10 cellular contexts compared by ENCODE assay signal in genomic region chr16:31200821-31201510, GRCh38. TPM values are rescaled to one million over a fixed set of nuclear protein-coding genes. Genes with fewer than 3 reads are reported as not detected.
DNase-seq lines count a peak whose midpoint lies in the region; ATAC-seq and TF ChIP-seq lines count a peak whose summit lies in the region.
"Had no signal": no experiment of that assay in that cellular context is flagged by ENCODE, and none has a peak within 500 bp of the region (broad histone marks: within the 10 kb centered on the region; RNA-seq: fewer than 3 reads in every experiment).

No MANE protein-coding gene starts in this region.

- POLR2A ChIA-PET in GM10248 (lab: Yijun Ruan, JAX) (interaction anchor here (0.8 to 4.8 kb wide), 4 partner anchors 11 to 182 kb away, joined by 3 to 21 read pairs (median 6); partner anchors contain the start of gene FUS), PC-9 (lab: Charles Lee; ENCODE audit: unreplicated experiment) (interaction anchor here (0.6 to 0.7 kb wide), 2 partner anchors 49 to 64 kb away, joined by 3 read pairs; no protein-coding TSS in a partner anchor)

- no peaks in the 10 kb centered on the region for H3K36me3 ChIP-seq in PC-9 (ENCODE audit: low read depth)
- H3K36me3 ChIP-seq in mammary epithelial cell (ENCODE audit: insufficient read depth, low read length) = peaks cover 6% of the 10 kb centered on the region
- peaks cover 0 to 2% of the 10 kb centered on the region in 2 donors for H3K36me3 ChIP-seq in body of pancreas (replicated peaks in 1 of 2; ENCODE audit: insufficient read depth in 1 of 2, low read depth in 2 of 2)

- H3F3A ChIP-seq in PC-9 (ENCODE audit: insufficient read depth, low read depth) = peaks cover 69% of the 10 kb centered on the region

- H4K20me1 ChIP-seq in PC-9 (ENCODE audit: insufficient read depth) (peaks cover 24% of the 10 kb centered on the region), mammary epithelial cell (ENCODE audit: insufficient read depth, low read length) (no peaks in the 10 kb centered on the region)

- H3K4me3 ChIP-seq in PC-9 = no peak overlapping the region
- peak overlapping the region in 1 of 3 experiments; percentile 90 for H3K4me3 ChIP-seq in mammary epithelial cell (replicated peaks in 1 of 3; ENCODE audit: insufficient read depth in 1 of 3, low read depth in 2 of 3, low read length in 3 of 3)
- no peak overlapping the region for H3K4me3 ChIP-seq in body of pancreas

- H3K9ac ChIP-seq in mammary epithelial cell (ENCODE audit: insufficient read depth, low read length) = no peak overlapping the region
- H3K9ac ChIP-seq: parathyroid adenoma had no signal

- H3K9me3 Mint-ChIP-seq in nephron = no peaks in the 10 kb centered on the region

- ATAC-seq in body of pancreas = no peak
- ATAC-seq in HG02870 (IDR thresholded peaks at IDR 0.05; ENCODE audit: unreplicated experiment) = no peak
- ATAC-seq in HG02884 (IDR thresholded peaks at IDR 0.05; ENCODE audit: unreplicated experiment) = no peak

- no peak overlapping the region for H3K27ac Mint-ChIP-seq in nephron

- DNase-seq in GM10248 (ENCODE audit: extremely low spot score) = peak; percentile 51
- DNase-seq in PC-9 = peak; percentile 31 to 57
- DNase-seq in mammary epithelial cell = no peak
- DNase-seq in body of pancreas = no peak
- no peak for DNase-seq in globus pallidus (ENCODE audit: low spot score)

- 70% methylated on average over 7 of the region's 7 CpGs for WGBS in mammary epithelial cell (ENCODE audit: low coverage, missing lambda C conversion rate)
- 50 to 58% methylated on average over 6 to 7 of the region's 7 CpGs for WGBS in body of pancreas, 2 donors

- H3K9me3 ChIP-seq in PC-9 (ENCODE audit: insufficient read depth, low read depth) (no peaks in the 10 kb centered on the region), mammary epithelial cell (replicated peaks; ENCODE audit: insufficient read depth, low read length) (no peaks in the 10 kb centered on the region), body of pancreas (no peaks in the 10 kb centered on the region)

- no TSS peak for BruUV-seq in PC-9 (replicated peaks; lab: Mats Ljungman, UMichigan)
- no TSS peak for BruUV-seq in mammary epithelial cell (replicated peaks; lab: Mats Ljungman, UMichigan)

- intact Hi-C loops in PC-9 (cut with micrococcal nuclease; ENCODE audit: unreplicated experiment) = loop anchor here (5.0 kb wide), 2 partner anchors 186 to 241 kb away; partner anchors contain the start of gene ZNF843
- intact Hi-C loops in mammary epithelial cell (cut with micrococcal nuclease) = loop anchor here (5.0 kb wide), 3 partner anchors 86 to 241 kb away; partner anchors contain the start of gene ZNF843
- intact Hi-C loops in body of pancreas (cut with DNase I) = no loop called here

- dilution Hi-C loops in mammary epithelial cell (cut with HindIII; ENCODE audit: low sequenced_read_pairs) = no loop called here

- TF ChIP-seq CTCF in GM10248 (IDR thresholded peaks at IDR 0.05; ENCODE audit: control extremely low read depth, extremely low read depth, low read depth, missing control alignments) (peak; percentile 35), PC-9 (conservative IDR thresholded peaks at IDR 0.05) (no peak), mammary epithelial cell (conservative IDR thresholded peaks at IDR 0.05 in 1 of 2, IDR thresholded peaks at IDR 0.05 in 1 of 2; ENCODE audit: extremely low read depth in 1 of 2, insufficient read depth in 1 of 2, low read depth in 1 of 2, low read length in 2 of 2) (peak in 1 of 2 donors; percentile 10), nephron (IDR thresholded peaks at IDR 0.05; ENCODE audit: unreplicated experiment in 3 of 3) (no peak), body of pancreas (IDR thresholded peaks at IDR 0.05) (no peak)

- no peak for TF ChIP-seq POLR2A in body of pancreas (IDR thresholded peaks at IDR 0.05)

- in situ Hi-C loops in mammary epithelial cell (cut with MboI; ENCODE audit: low sequenced_read_pairs in 2 of 2) = loop anchor here in 1 of 2 donors (25.0 kb wide), 1 partner anchor 486 kb away; no protein-coding TSS in a partner anchor

- H3K4me1 ChIP-seq in PC-9 (replicated peaks; ENCODE audit: insufficient read depth) (peaks cover 19% of the 10 kb centered on the region), mammary epithelial cell (ENCODE audit: insufficient read depth, low read length) (peaks cover 16% of the 10 kb centered on the region), body of pancreas (peaks cover 18% of the 10 kb centered on the region)
- H3K4me1 ChIP-seq: parathyroid adenoma had no signal

- peaks cover 17% of the 10 kb centered on the region for H3K4me1 Mint-ChIP-seq in nephron

- H3K79me2 ChIP-seq in PC-9 (ENCODE audit: low read depth) (no peaks in the 10 kb centered on the region), mammary epithelial cell (ENCODE audit: insufficient read depth, low read length) (peaks cover 8% of the 10 kb centered on the region)
- H3K79me2 ChIP-seq: parathyroid adenoma had no signal

- no peaks in the 10 kb centered on the region for H3K9me2 ChIP-seq in PC-9 (ENCODE audit: insufficient read depth)

- CTCF ChIA-PET in GM10248 (lab: Yijun Ruan, JAX) = interaction anchor here (0.7 to 3.3 kb wide), 9 partner anchors 9 to 255 kb away, joined by 3 to 13 read pairs (median 3); partner anchors contain the start of genes PYDC1 and ZNF843
- CTCF ChIA-PET in PC-9 (lab: Charles Lee) = interaction anchor here (0.5 kb wide), 1 partner anchor 122 kb away, joined by 6 read pairs; no protein-coding TSS in a partner anchor
- CTCF ChIA-PET in mammary epithelial cell (lab: Charles Lee; ENCODE audit: low non-redundant PET) = no interaction called here

- H3K4me2 ChIP-seq in PC-9 = 0 out of 2 replicates have a peak overlapping the region, but pooled peaks have one; percentile 64
- H3K4me2 ChIP-seq in mammary epithelial cell (ENCODE audit: insufficient read depth, low read depth, low read length) = peak overlapping the region; percentile 99

- H3K27me3 ChIP-seq in PC-9 (ENCODE audit: insufficient read depth, low read depth) = no peaks in the 10 kb centered on the region
- no peaks in the 10 kb centered on the region for H3K27me3 ChIP-seq in mammary epithelial cell (ENCODE audit: insufficient read depth, low read length)
- no peaks in the 10 kb centered on the region for H3K27me3 ChIP-seq in body of pancreas

- H3K27ac ChIP-seq in PC-9 (no peak overlapping the region), mammary epithelial cell (ENCODE audit: insufficient read depth, low read depth, low read length) (no peak overlapping the region), body of pancreas (no peak overlapping the region)
- H3K27ac ChIP-seq: parathyroid adenoma had no signal

- H3K36me3 Mint-ChIP-seq in nephron (ENCODE audit: low read depth) = peaks cover 34% of the 10 kb centered on the region

- H3K4me3 Mint-ChIP-seq in nephron = peak overlapping the region; percentile 80 to 82 (median 80)

- H3K27me3 Mint-ChIP-seq in nephron (ENCODE audit: low read depth) = peaks cover 38% of the 10 kb centered on the region

- H2AFZ ChIP-seq in PC-9 (no peak overlapping the region), mammary epithelial cell (ENCODE audit: low read depth, low read length) (no peak overlapping the region)
- H2AFZ ChIP-seq: parathyroid adenoma had no signal

RNA-seq across cellular contexts. Expression of gene PYCARD, which starts 1.6 kb away (rescaled TPM):
- total RNA-seq in PC-9 (2021) = 72.9 and 107 TPM in 2 replicates
- 10 to 100 TPM; 30.3 to 38.8 TPM for total RNA-seq in mammary epithelial cell
- polyA plus RNA-seq in mammary epithelial cell = 76.4 TPM
- 33.5 TPM for polyA minus RNA-seq in mammary epithelial cell
- total RNA-seq in body of pancreas = 10 to 100 TPM; 12.7 to 13.8 TPM

RNA-seq across cellular contexts. Expression of gene TRIM72, which starts 13.0 kb away (rescaled TPM):
- total RNA-seq in PC-9 (2021) (0.09 TPM in 1 of 2 replicates, not detected in the other), mammary epithelial cell (not detected), body of pancreas (not detected)
- polyA plus RNA-seq in mammary epithelial cell = not detected
- polyA minus RNA-seq in mammary epithelial cell = not detected
- total RNA-seq: T-helper 1 cell treated with Interleukin-12 subunit alpha and Interleukin-12 subunit beta and Interleukin-4 antibody, amounts not matched to agents 30 ng/mL and 1 ng/mL, for 36 hours had no signal

RNA-seq across cellular contexts. Expression of gene PYDC1, which starts 16.0 kb away (rescaled TPM):
- total RNA-seq in PC-9 (2021) (not detected in 2 replicates), mammary epithelial cell (not detected), body of pancreas (not detected)
- polyA plus RNA-seq in mammary epithelial cell = not detected
- polyA minus RNA-seq in mammary epithelial cell = not detected
- total RNA-seq: T-helper 1 cell treated with Interleukin-12 subunit alpha and Interleukin-12 subunit beta and Interleukin-4 antibody, amounts not matched to agents 30 ng/mL and 1 ng/mL, for 36 hours had no signal

RNA-seq across cellular contexts. Expression of gene FUS, which starts 21.0 kb away (rescaled TPM):
- total RNA-seq in PC-9 (2021) = 429 and 637 TPM in 2 replicates
- 100 to 1,000 TPM in 1 of 2 donors, 10 to 100 TPM in 1; 19.5 to 404 TPM for total RNA-seq in mammary epithelial cell
- 220 TPM for polyA plus RNA-seq in mammary epithelial cell
- polyA minus RNA-seq in mammary epithelial cell = 162 TPM
- 10 to 100 TPM; 43.6 to 68.9 TPM for total RNA-seq in body of pancreas

RNA-seq across cellular contexts. Expression of gene PRSS36, which starts 51.1 kb away (rescaled TPM):
- total RNA-seq in PC-9 (2021) = 4.1 and 6.8 TPM in 2 replicates
- under 1 TPM; under 0.01 to 0.35 TPM for total RNA-seq in mammary epithelial cell
- 0.54 TPM for polyA plus RNA-seq in mammary epithelial cell
- not detected for polyA minus RNA-seq in mammary epithelial cell
- 10 to 100 TPM in 1 of 2 donors, under 1 TPM in 1; 0.52 to 65.3 TPM for total RNA-seq in body of pancreas

Comparison
In these comparisons a context has a peak if more than half of its experiments do, and no peak if none do; other contexts are left out.
1. DNase-seq: peak in GM10248 (single experiment) and PC-9 (2 of 2); none in mammary epithelial cell (single experiment), body of pancreas (0 of 4) and globus pallidus (single experiment).